ENCODE assay signal across 12 cellular contexts in the genomic region with DNA sequence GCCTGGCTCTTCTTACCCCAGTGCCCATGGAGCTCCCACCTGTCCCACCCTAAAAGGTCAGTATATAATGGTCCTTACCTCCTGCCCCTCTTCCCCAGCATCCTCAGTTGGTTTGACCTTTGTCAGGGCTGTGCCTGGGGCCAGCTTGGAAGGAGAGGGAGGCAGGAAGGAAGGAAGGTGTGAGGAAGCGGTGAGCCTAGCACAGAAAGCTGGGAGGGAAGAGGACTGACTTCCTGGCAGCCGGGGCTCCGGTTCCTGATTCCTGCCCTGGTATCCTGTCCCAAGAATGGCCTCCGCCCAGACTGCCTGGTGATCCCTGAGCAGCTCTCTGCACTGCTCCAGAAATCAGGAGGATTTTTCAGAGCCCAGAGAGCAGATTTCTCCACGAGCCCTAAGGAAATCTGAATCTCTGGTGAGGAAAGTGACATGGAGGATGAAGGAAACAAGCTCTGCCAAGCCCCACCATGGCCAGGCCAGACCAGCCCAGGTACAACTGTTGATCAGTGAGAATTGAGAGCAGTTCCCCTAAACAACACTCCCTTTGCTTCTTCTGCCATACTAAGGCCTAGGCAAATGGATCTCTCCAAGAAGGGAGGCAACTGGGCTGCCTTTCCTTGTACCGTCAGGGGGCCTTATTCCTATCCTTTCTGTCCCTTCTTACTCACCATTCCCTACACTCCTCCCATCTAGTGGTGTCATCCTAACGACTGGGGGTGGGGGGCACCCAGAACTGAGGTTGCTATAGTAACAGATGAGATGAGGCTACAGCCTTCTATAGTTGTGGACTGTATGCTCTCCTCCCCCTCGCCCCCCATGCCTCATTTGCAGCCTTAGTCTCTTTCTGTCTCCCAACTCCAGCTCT. TPM values are rescaled to one million over a fixed set of nuclear protein-coding genes. Genes with fewer than 3 reads are reported as not detected.
DNase-seq lines count a peak whose midpoint lies in the region; ATAC-seq and TF ChIP-seq lines count a peak whose summit lies in the region.
"Had no signal": no experiment of that assay in that cellular context is flagged by ENCODE, and none has a peak within 500 bp of the region (broad histone marks: within the 10 kb centered on the region; RNA-seq: fewer than 3 reads in every experiment).

No MANE protein-coding gene starts in this region.

- H3K27ac Mint-ChIP-seq in naive thymus-derived CD4-positive, alpha-beta T cell, result peak overlapping the region; percentile 22 to 87 (median 51)

- no peak for TF ChIP-seq POLR2A in uterus (IDR thresholded peaks at IDR 0.05)

- H3K9me3 Mint-ChIP-seq in naive thymus-derived CD4-positive, alpha-beta T cell, result no peaks in the 10 kb centered on the region

- DNase-seq in Right ventricle myocardium superior, result peak; percentile 54
- DNase-seq in cardiac septum (ENCODE audit: low spot score), result no peak
- peak in 3 of 61 donors; percentile 20 to 44 (median 26) for DNase-seq in caudate nucleus (lab: John Stamatoyannopoulos, UW)
- no peak for DNase-seq in naive thymus-derived CD4-positive, alpha-beta T cell
- no peak for DNase-seq in uterus
- no peak for DNase-seq in NCI-H1417 treated with DMSO at 0.1 percent for 48 hours (lab: John Stamatoyannopoulos, UW)
- DNase-seq in NCI-H1694 (lab: John Stamatoyannopoulos, UW), result no peak
- DNase-seq in H4 (ENCODE audit: low spot score), result no peak
- DNase-seq: activated gamma-delta T cell, NCI-H1092 treated with DMSO at 0.1 percent for 48 hours, SIG-M5 had no signal

- H3K4me3 Mint-ChIP-seq in naive thymus-derived CD4-positive, alpha-beta T cell, result peak overlapping the region in 1 of 10 donors; percentile 18

- CTCF ChIA-PET in naive thymus-derived CD4-positive, alpha-beta T cell (lab: Charles Lee), result interaction anchor here (1.2 kb wide), 1 partner anchor 12 kb away, joined by 4 read pairs; no protein-coding TSS in a partner anchor

- peaks cover 31 to 56% (median 37%) of the 10 kb centered on the region in 7 donors for H3K4me1 Mint-ChIP-seq in naive thymus-derived CD4-positive, alpha-beta T cell

- H3K9me3 ChIP-seq in naive thymus-derived CD4-positive, alpha-beta T cell (ENCODE audit: control insufficient read depth in 2 of 3, low read length in 3 of 3), result no peaks in the 10 kb centered on the region
- H3K9me3 ChIP-seq in uterus, result no peaks in the 10 kb centered on the region

- peaks cover 0 to 16% (median 5%) of the 10 kb centered on the region in 5 donors for H3K36me3 Mint-ChIP-seq in naive thymus-derived CD4-positive, alpha-beta T cell

- no peak overlapping the region for H3K4me3 ChIP-seq in naive thymus-derived CD4-positive, alpha-beta T cell (ENCODE audit: low read length)
- H3K4me3 ChIP-seq in uterus, result no peak overlapping the region

- no peaks in the 10 kb centered on the region for H3K27me3 ChIP-seq in naive thymus-derived CD4-positive, alpha-beta T cell (ENCODE audit: control insufficient read depth in 2 of 2, insufficient read depth in 2 of 2, low read length in 2 of 2)
- no peaks in the 10 kb centered on the region for H3K27me3 ChIP-seq in uterus

- H3K27me3 Mint-ChIP-seq in naive thymus-derived CD4-positive, alpha-beta T cell, result no peaks in the 10 kb centered on the region

- no peak for TF ChIP-seq CTCF in uterus (IDR thresholded peaks at IDR 0.05)

- H3K27ac ChIP-seq in caudate nucleus (ENCODE audit: low read depth, low read length) (peak overlapping the region; percentile 97), uterus (peak overlapping the region; percentile 5 to 77)
- H3K27ac ChIP-seq in naive thymus-derived CD4-positive, alpha-beta T cell (ENCODE audit: low read depth, low read length), result no peak overlapping the region

- peaks cover 0 to 36% (median 0%) of the 10 kb centered on the region in 3 experiments for H3K36me3 ChIP-seq in naive thymus-derived CD4-positive, alpha-beta T cell (ENCODE audit: control insufficient read depth in 2 of 3, insufficient read depth in 3 of 3, low read length in 3 of 3)
- no peaks in the 10 kb centered on the region for H3K36me3 ChIP-seq in uterus

- no peak for ATAC-seq in Right ventricle myocardium superior (ENCODE audit: poor library complexity)
- no peak for ATAC-seq in naive thymus-derived CD4-positive, alpha-beta T cell

- intact Hi-C loops in Right ventricle myocardium superior (cut with DNase I) (no loop called here), cardiac septum (cut with DNase I) (loop anchor here (5.0 kb wide), 1 partner anchor 106 kb away; no protein-coding TSS in a partner anchor), uterus (cut with DNase I; ENCODE audit: low total_unique reads) (loop anchor here (10.0 kb wide), 1 partner anchor 1006 kb away; the partner anchor contains the start of gene FCER1G)
- intact Hi-C loops in naive thymus-derived CD4-positive, alpha-beta T cell (cut with micrococcal nuclease), result loop anchor here in 1 of 2 donors (5.0 kb wide), 1 partner anchor 79 kb away; the partner anchor contains the start of gene PEX19

- POLR2A ChIA-PET in naive thymus-derived CD4-positive, alpha-beta T cell (lab: Charles Lee), result interaction anchor here (1.5 kb wide), 1 partner anchor 9 kb away, joined by 3 read pairs; no protein-coding TSS in a partner anchor

- H3K4me1 ChIP-seq in naive thymus-derived CD4-positive, alpha-beta T cell (ENCODE audit: control insufficient read depth in 2 of 2, insufficient read depth in 2 of 2, low read length in 2 of 2), result peaks cover 12 to 16% of the 10 kb centered on the region in 2 donors
- peaks cover 0 to 5% of the 10 kb centered on the region in 2 donors for H3K4me1 ChIP-seq in uterus

RNA-seq across cellular contexts. Expression of gene PEA15, which starts 3.2 kb away (rescaled TPM):
- total RNA-seq in Right ventricle myocardium superior (225 TPM), cardiac septum (317 TPM), uterus (100 to 1,000 TPM in 1 of 4 donors, 10 to 100 TPM in 3; 52.1 to 147 (median 81.7) TPM)
- 10 to 100 TPM; 11.5 to 38.6 (median 13.4) TPM for total RNA-seq in naive thymus-derived CD4-positive, alpha-beta T cell
- polyA plus RNA-seq in naive thymus-derived CD4-positive, alpha-beta T cell, result 1 to 10 TPM; 4.7 TPM
- 50.7 and 58.8 TPM in 2 replicates for total RNA-seq in H4 (2014; rRNA removed; shearing (Covaris generic))

RNA-seq across cellular contexts. Expression of gene CASQ1, which starts 18.0 kb away (rescaled TPM):
- 12.6 TPM for total RNA-seq in Right ventricle myocardium superior
- 57.8 TPM for total RNA-seq in cardiac septum
- total RNA-seq in naive thymus-derived CD4-positive, alpha-beta T cell, result 1 to 10 TPM in 1 of 5 experiments, not detected in 4; 1.1 TPM
- polyA plus RNA-seq in naive thymus-derived CD4-positive, alpha-beta T cell, result not detected
- total RNA-seq in uterus, result under 1 TPM in 3 of 4 donors, not detected in 1; 0.26 to 0.48 (median 0.34) TPM
- total RNA-seq in H4 (2014; rRNA removed; shearing (Covaris generic)), result 0.41 TPM in 1 of 2 replicates, not detected in the other

RNA-seq across cellular contexts. Expression of gene DCAF8, which starts 53.9 kb away (rescaled TPM):
- total RNA-seq in Right ventricle myocardium superior, result 146 TPM
- total RNA-seq in cardiac septum, result 123 TPM
- 100 to 1,000 TPM; 115 to 226 (median 176) TPM for total RNA-seq in naive thymus-derived CD4-positive, alpha-beta T cell
- polyA plus RNA-seq in naive thymus-derived CD4-positive, alpha-beta T cell, result 10 to 100 TPM; 45.6 to 49.8 TPM
- total RNA-seq in uterus, result 100 to 1,000 TPM in 2 of 4 donors, 10 to 100 TPM in 2; 36.8 to 167 (median 94.8) TPM
- total RNA-seq in H4 (2014; rRNA removed; shearing (Covaris generic)), result 22.1 and 22.6 TPM in 2 replicates

RNA-seq across cellular contexts. Expression of gene ATP1A4, which starts 57.0 kb away (rescaled TPM):
- 0.40 TPM for total RNA-seq in Right ventricle myocardium superior
- total RNA-seq in cardiac septum, result 1.0 TPM
- total RNA-seq in naive thymus-derived CD4-positive, alpha-beta T cell, result under 1 TPM in 1 of 5 experiments, not detected in 4; 0.71 TPM
- polyA plus RNA-seq in naive thymus-derived CD4-positive, alpha-beta T cell, result not detected
- 1 to 10 TPM in 1 of 4 donors, not detected in 3; 1.5 TPM for total RNA-seq in uterus
- not detected in 2 replicates for total RNA-seq in H4 (2014; rRNA removed; shearing (Covaris generic))
- total RNA-seq: frontal cortex had no signal
